ENCODE assay signal across 11 cellular contexts in the genomic region with DNA sequence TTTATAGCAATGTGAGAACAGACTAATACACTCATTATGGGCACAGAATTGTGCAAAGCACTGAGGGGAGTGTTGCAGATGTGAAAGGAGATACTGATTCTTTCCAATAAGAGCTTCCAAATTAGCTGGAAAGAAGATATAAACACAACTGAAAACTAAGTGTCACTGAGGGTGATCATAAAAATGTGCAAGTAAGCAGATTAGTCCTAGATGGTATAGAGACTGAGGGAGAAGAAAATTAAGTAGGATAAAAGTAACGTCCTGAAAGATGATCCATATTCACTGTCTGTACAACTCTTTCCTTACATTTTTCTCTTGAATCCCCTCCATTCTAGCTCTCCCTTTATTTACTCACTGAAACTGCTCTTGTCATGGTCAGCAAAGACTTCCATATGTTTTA. TPM values are rescaled to one million over a fixed set of nuclear protein-coding genes. Genes with fewer than 3 reads are reported as not detected.
"Had no signal": no experiment of that assay in that cellular context is flagged by ENCODE, and none has a peak within 500 bp of the region (broad histone marks: within the 10 kb centered on the region; RNA-seq: fewer than 3 reads in every experiment).

No MANE protein-coding gene starts in this region.

- H2AFZ ChIP-seq: GM23248, GM23338 had no signal

- H3K9me3 ChIP-seq: HAP-1 had no signal

- H3K36me3 ChIP-seq: HAP-1 had no signal

- H3K27ac ChIP-seq: GM23248 had no signal

- H3K4me3 ChIP-seq: GM23248, GM23338, HAP-1 had no signal

- H3K4me1 ChIP-seq: HAP-1 had no signal

- H3K4me2 ChIP-seq: GM23338 had no signal

- FAIRE-seq: H1, H54 had no signal

- DNase-seq: GM23248, GOT3, H7, H9, HCEC 1CT, HFFc6 had no signal

- ATAC-seq: GM23338, HCT116 had no signal

- H3K9ac ChIP-seq: GM23248 had no signal

RNA-seq across cellular contexts. Expression of a gene that starts 11.2 kb away (rescaled TPM):
- total RNA-seq: GM23248, HFFc6 had no signal
- polyA plus RNA-seq: GM23248 had no signal
